15 cellular contexts compared by ENCODE assay signal in the genomic region with DNA sequence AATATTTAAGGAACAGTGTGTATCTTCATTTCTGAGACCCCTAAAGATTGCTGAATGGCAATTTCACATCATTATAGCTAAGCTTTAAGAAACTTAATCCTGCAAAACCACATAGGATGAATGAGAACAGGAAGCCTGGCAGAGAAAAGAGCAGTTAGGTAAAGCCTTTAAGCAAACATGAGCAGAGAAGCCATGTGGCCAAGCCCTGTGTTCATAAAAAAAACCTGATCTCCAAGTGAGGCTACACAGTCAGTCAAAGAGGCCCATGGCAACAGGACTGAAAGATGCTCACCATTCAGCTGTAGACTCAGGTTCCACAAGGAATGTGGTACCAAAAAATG. TPM values are rescaled to one million over a fixed set of nuclear protein-coding genes. Genes with fewer than 3 reads are reported as not detected.
DNase-seq lines count a peak whose midpoint lies in the region; ATAC-seq and TF ChIP-seq lines count a peak whose summit lies in the region.
"Had no signal": no experiment of that assay in that cellular context is flagged by ENCODE, and none has a peak within 500 bp of the region (broad histone marks: within the 10 kb centered on the region; RNA-seq: fewer than 3 reads in every experiment).

No MANE protein-coding gene starts in this region.

- H3K9ac ChIP-seq in skeletal muscle tissue (ENCODE audit: low read depth in 1 of 3, low read length in 3 of 3): no peak overlapping the region

- intact Hi-C loops in natural killer cell (cut with micrococcal nuclease): no loop called here

- H3K27me3 Mint-ChIP-seq in natural killer cell (ENCODE audit: low read depth in 2 of 2): no peaks in the 10 kb centered on the region
- no peaks in the 10 kb centered on the region for H3K27me3 Mint-ChIP-seq in activated naive CD4-positive, alpha-beta T cell treated with anti-CD3 and anti-CD28 coated beads, Interleukin-2, amount 10 ng/mL, durations not matched to agents 7 days and 5 days
- H3K27me3 Mint-ChIP-seq: CD4-positive, alpha-beta T cell; stimulated activated naive CD8-positive, alpha-beta T cell treated with anti-CD3 and anti-CD28 coated beads, Interleukin-15, amount 100 ng/mL, for 72 hours had no signal

- CTCF ChIA-PET in activated naive CD4-positive, alpha-beta T cell treated with anti-CD3 and anti-CD28 coated beads, Interleukin-2, amount 10 ng/mL, durations not matched to agents 7 days and 5 days (lab: Charles Lee): interaction anchor here (0.6 kb wide), 1 partner anchor 59 kb away, joined by 3 read pairs; no protein-coding TSS in a partner anchor

- ATAC-seq in natural killer cell (no peak), GM18520 (IDR thresholded peaks at IDR 0.05; ENCODE audit: unreplicated experiment) (no peak)
- ATAC-seq: PC-3; stimulated activated naive CD8-positive, alpha-beta T cell treated with anti-CD3 and anti-CD28 coated beads, Interleukin-15, amount 100 ng/mL, for 72 hours had no signal

- H3K9me3 ChIP-seq in skeletal muscle tissue (ENCODE audit: control insufficient read depth in 3 of 3, low read length in 3 of 3): no peaks in the 10 kb centered on the region

- no peaks in the 10 kb centered on the region for H3K9me3 Mint-ChIP-seq in natural killer cell
- H3K9me3 Mint-ChIP-seq in activated naive CD4-positive, alpha-beta T cell treated with anti-CD3 and anti-CD28 coated beads, Interleukin-2, amount 10 ng/mL, durations not matched to agents 7 days and 5 days: no peaks in the 10 kb centered on the region
- H3K9me3 Mint-ChIP-seq: CD4-positive, alpha-beta T cell; stimulated activated naive CD8-positive, alpha-beta T cell treated with anti-CD3 and anti-CD28 coated beads, Interleukin-15, amount 100 ng/mL, for 72 hours had no signal

- peaks cover 2 to 10% (median 4%) of the 10 kb centered on the region in 3 donors for H3K36me3 ChIP-seq in skeletal muscle tissue (ENCODE audit: control insufficient read depth in 3 of 3, insufficient read depth in 3 of 3, low read length in 3 of 3)

- H3K27ac ChIP-seq in cingulate gyrus (ENCODE audit: low read depth, low read length) (peak overlapping the region; percentile 32), skeletal muscle tissue (ENCODE audit: low read depth, low read length) (peak overlapping the region; percentile 23)

- no peaks in the 10 kb centered on the region for H3K36me3 Mint-ChIP-seq in natural killer cell
- peaks cover 5% of the 10 kb centered on the region for H3K36me3 Mint-ChIP-seq in activated naive CD4-positive, alpha-beta T cell treated with anti-CD3 and anti-CD28 coated beads, Interleukin-2, amount 10 ng/mL, durations not matched to agents 7 days and 5 days

- H3K4me3 Mint-ChIP-seq in natural killer cell: no peak overlapping the region
- H3K4me3 Mint-ChIP-seq in activated naive CD4-positive, alpha-beta T cell treated with anti-CD3 and anti-CD28 coated beads, Interleukin-2, amount 10 ng/mL, durations not matched to agents 7 days and 5 days: no peak overlapping the region
- H3K4me3 Mint-ChIP-seq: CD4-positive, alpha-beta T cell; stimulated activated naive CD8-positive, alpha-beta T cell treated with anti-CD3 and anti-CD28 coated beads, Interleukin-15, amount 100 ng/mL, for 72 hours had no signal

- H3K4me1 ChIP-seq in skeletal muscle tissue (ENCODE audit: control insufficient read depth in 3 of 3, insufficient read depth in 3 of 3, low read length in 3 of 3): peaks cover 0 to 6% (median 4%) of the 10 kb centered on the region in 3 donors

- DNase-seq in GM12865 (ENCODE audit: low read depth) (peak; percentile 13), MV-4-11 (lab: John Stamatoyannopoulos, UW) (peak; percentile 79), natural killer cell (no peak), GM03348 (ENCODE audit: low spot score) (no peak)
- DNase-seq in activated naive CD4-positive, alpha-beta T cell treated with anti-CD3 and anti-CD28 coated beads, Interleukin-2, amount 10 ng/mL, durations not matched to agents 7 days and 5 days: no peak
- DNase-seq: activated CD4-positive, alpha-beta T cell treated with anti-CD3 and anti-CD28 coated beads for 1 hour; activated T-cell treated with anti-CD3 and anti-CD28 coated beads, Interleukin-2, amount 50 U/mL, for 1 hour; CD4-positive, alpha-beta T cell; NCI-H2171; PC-3; stimulated activated naive CD8-positive, alpha-beta T cell treated with anti-CD3 and anti-CD28 coated beads, Interleukin-15, amount 100 ng/mL, for 72 hours had no signal

- TF ChIP-seq CTCF in GM12865 (IDR thresholded peaks at IDR 0.05; ENCODE audit: insufficient read depth, low read depth, low read length, missing control alignments): no peak
- no peak for TF ChIP-seq CTCF in natural killer cell (IDR thresholded peaks at IDR 0.05)

- H3K4me3 ChIP-seq in GM12865 (ENCODE audit: low read depth, low read length): no peak overlapping the region
- no peak overlapping the region for H3K4me3 ChIP-seq in skeletal muscle tissue (ENCODE audit: low read length in 3 of 3)

- H3K27me3 ChIP-seq in skeletal muscle tissue (ENCODE audit: control insufficient read depth in 3 of 3, insufficient read depth in 3 of 3, low read length in 3 of 3): no peaks in the 10 kb centered on the region

- peaks cover 7 to 18% of the 10 kb centered on the region in 2 donors for H3K4me1 Mint-ChIP-seq in natural killer cell
- H3K4me1 Mint-ChIP-seq in activated naive CD4-positive, alpha-beta T cell treated with anti-CD3 and anti-CD28 coated beads, Interleukin-2, amount 10 ng/mL, durations not matched to agents 7 days and 5 days: peaks cover 8% of the 10 kb centered on the region

- H3K27ac Mint-ChIP-seq in natural killer cell: no peak overlapping the region
- H3K27ac Mint-ChIP-seq in activated naive CD4-positive, alpha-beta T cell treated with anti-CD3 and anti-CD28 coated beads, Interleukin-2, amount 10 ng/mL, durations not matched to agents 7 days and 5 days: no peak overlapping the region
- H3K27ac Mint-ChIP-seq: CD4-positive, alpha-beta T cell; stimulated activated naive CD8-positive, alpha-beta T cell treated with anti-CD3 and anti-CD28 coated beads, Interleukin-15, amount 100 ng/mL, for 72 hours had no signal

RNA-seq across cellular contexts. Expression of a gene that starts 9.3 kb away (rescaled TPM):
- 50.1 TPM for total RNA-seq in skeletal muscle tissue
- total RNA-seq in natural killer cell: 10 to 100 TPM; 41.0 to 43.3 (median 41.1) TPM

RNA-seq across cellular contexts. Expression of a gene that starts 35.2 kb away (rescaled TPM):
- total RNA-seq in skeletal muscle tissue: under 0.01 TPM
- under 1 TPM in 1 of 3 donors, not detected in 2; 0.20 TPM for total RNA-seq in natural killer cell
- total RNA-seq: PC-3; T-helper 1 cell treated with Interleukin-12 subunit alpha and Interleukin-12 subunit beta and Interleukin-4 antibody, amounts not matched to agents 30 ng/mL and 1 ng/mL, for 36 hours had no signal

RNA-seq across cellular contexts. Expression of a gene that starts 59.5 kb away (rescaled TPM):
- total RNA-seq in skeletal muscle tissue (6.8 TPM), natural killer cell (100 to 1,000 TPM in 1 of 3 donors, 10 to 100 TPM in 2; 21.8 to 103 (median 34.9) TPM)

Comparison
In these comparisons a context has a peak if more than half of its experiments do, and no peak if none do; other contexts are left out.
1. DNase-seq: peak in GM12865 (single experiment) and MV-4-11 (single experiment); none in natural killer cell (single experiment), GM03348 (single experiment) and activated naive CD4-positive, alpha-beta T cell treated with anti-CD3 and anti-CD28 coated beads, Interleukin-2, amount 10 ng/mL, durations not matched to agents 7 days and 5 days (single experiment).